In the genomic region with DNA sequence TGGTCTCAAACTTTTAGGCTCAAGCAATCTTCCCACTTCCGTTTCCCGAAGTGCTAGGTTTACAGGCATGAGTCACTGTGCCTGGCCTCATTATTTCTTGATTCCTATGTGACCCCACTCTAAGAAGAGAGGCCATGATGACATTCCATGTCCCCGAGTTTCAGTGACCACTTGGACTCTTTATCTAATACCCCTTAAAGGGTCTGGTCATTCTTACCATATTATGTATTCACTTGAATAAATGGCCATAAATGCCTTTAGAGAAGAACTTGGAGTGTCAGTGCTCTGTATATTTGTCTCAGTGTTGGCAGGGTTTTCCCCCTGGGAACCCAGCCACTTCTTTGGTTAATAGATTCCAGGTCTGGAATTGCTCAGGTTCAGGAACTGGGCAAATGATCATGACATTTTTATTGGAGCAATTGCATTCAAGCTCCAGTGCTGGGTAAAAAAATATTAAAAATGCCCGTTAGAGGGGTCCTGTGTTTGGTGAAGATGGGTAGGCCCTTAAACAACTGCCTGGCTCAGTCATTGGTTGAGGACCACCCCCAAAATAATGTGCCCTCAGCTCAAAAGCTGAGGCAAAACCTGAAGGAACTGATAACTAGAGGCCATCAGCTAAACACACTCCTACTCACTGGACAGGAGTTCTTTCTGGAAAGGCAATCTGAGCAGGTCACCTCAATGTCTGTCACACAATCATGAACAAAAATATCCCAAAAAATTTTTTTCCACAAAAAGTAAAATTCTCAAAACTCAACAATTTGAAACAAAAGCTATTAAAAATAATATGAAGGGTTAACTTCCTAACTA, we compare ENCODE assay signal across 14 cellular contexts.
DNase-seq lines count a peak whose midpoint lies in the region; ATAC-seq and TF ChIP-seq lines count a peak whose summit lies in the region.
"Had no signal": no experiment of that assay in that cellular context is flagged by ENCODE, and none has a peak within 500 bp of the region (broad histone marks: within the 10 kb centered on the region; RNA-seq: fewer than 3 reads in every experiment).

No MANE protein-coding gene starts in this region.

- H3K9me2 ChIP-seq in hepatocyte (replicated peaks; ENCODE audit: insufficient read depth), result no peaks in the 10 kb centered on the region

- no peaks in the 10 kb centered on the region for H3K36me3 ChIP-seq in right atrium auricular region
- no peaks in the 10 kb centered on the region for H3K36me3 ChIP-seq in ascending aorta
- no peaks in the 10 kb centered on the region for H3K36me3 ChIP-seq in hepatocyte (replicated peaks; ENCODE audit: insufficient read depth, low read depth)
- H3K36me3 ChIP-seq in uterus, result no peaks in the 10 kb centered on the region
- no peaks in the 10 kb centered on the region for H3K36me3 ChIP-seq in suprapubic skin
- H3K36me3 ChIP-seq: adrenal gland had no signal

- intact Hi-C loops in Right ventricle myocardium inferior (cut with DNase I) (no loop called here), ascending aorta (cut with DNase I) (no loop called here), uterus (cut with DNase I; ENCODE audit: low total_unique reads) (no loop called here)
- intact Hi-C loops in activated CD4-positive, alpha-beta memory T cell treated with anti-CD3 and anti-CD28 coated beads for 36 hours (cut with micrococcal nuclease), result no loop called here

- H3K9me3 ChIP-seq in right atrium auricular region (no peaks in the 10 kb centered on the region), ascending aorta (no peaks in the 10 kb centered on the region), hepatocyte (ENCODE audit: low read depth) (peaks cover 3% of the 10 kb centered on the region), uterus (no peaks in the 10 kb centered on the region), suprapubic skin (no peaks in the 10 kb centered on the region)
- H3K9me3 ChIP-seq: adrenal gland had no signal

- H3K27me3 Mint-ChIP-seq in activated CD4-positive, alpha-beta memory T cell treated with anti-CD3 and anti-CD28 coated beads for 36 hours, result no peaks in the 10 kb centered on the region

- no peaks in the 10 kb centered on the region for H3K79me2 ChIP-seq in hepatocyte

- H3K4me3 Mint-ChIP-seq in activated CD4-positive, alpha-beta memory T cell treated with anti-CD3 and anti-CD28 coated beads for 36 hours, result no peak overlapping the region

- H3K27ac Mint-ChIP-seq in activated CD4-positive, alpha-beta memory T cell treated with anti-CD3 and anti-CD28 coated beads for 36 hours, result no peak overlapping the region

- H3K4me1 Mint-ChIP-seq in activated CD4-positive, alpha-beta memory T cell treated with anti-CD3 and anti-CD28 coated beads for 36 hours (ENCODE audit: low read depth), result no peaks in the 10 kb centered on the region

- POLR2A ChIA-PET in activated CD4-positive, alpha-beta memory T cell treated with anti-CD3 and anti-CD28 coated beads for 36 hours (lab: Charles Lee), result no interaction called here

- no peak overlapping the region for H2AFZ ChIP-seq in hepatocyte

- TF ChIP-seq POLR2A in uterus (IDR thresholded peaks at IDR 0.05) (no peak), suprapubic skin (IDR thresholded peaks at IDR 0.05) (no peak)

- no peaks in the 10 kb centered on the region for H3K36me3 Mint-ChIP-seq in activated CD4-positive, alpha-beta memory T cell treated with anti-CD3 and anti-CD28 coated beads for 36 hours

- no peak for TF ChIP-seq EP300 in suprapubic skin (IDR thresholded peaks at IDR 0.05)

- H3K9me3 Mint-ChIP-seq in activated CD4-positive, alpha-beta memory T cell treated with anti-CD3 and anti-CD28 coated beads for 36 hours, result peaks cover 2% of the 10 kb centered on the region

- peak; percentile 61 for DNase-seq in Right ventricle myocardium inferior (ENCODE audit: missing footprints)
- DNase-seq in right atrium auricular region (ENCODE audit: low spot score), result no peak
- no peak for DNase-seq in ascending aorta (ENCODE audit: low spot score in 2 of 2)
- peak; percentile 44 for DNase-seq in hepatocyte (ENCODE audit: low spot score)
- peak; percentile 68 to 80 for DNase-seq in uterus
- DNase-seq in foreskin melanocyte, result no peak
- DNase-seq in suprapubic skin (ENCODE audit: low spot score in 2 of 2), result no peak
- DNase-seq in activated CD4-positive, alpha-beta memory T cell treated with anti-CD3 and anti-CD28 coated beads for 36 hours, result no peak
- DNase-seq: 8988T; activated CD8-positive, alpha-beta memory T cell treated with anti-CD3 and anti-CD28 coated beads, Interleukin-2, amount 50 U/mL, for 48 hours; NCI-H187 treated with DMSO at 0.1 percent for 48 hours; stimulated activated naive CD4-positive, alpha-beta T cell; T-helper 9 cell had no signal

- H3K27me3 ChIP-seq in right atrium auricular region, result no peaks in the 10 kb centered on the region
- no peaks in the 10 kb centered on the region for H3K27me3 ChIP-seq in ascending aorta
- no peaks in the 10 kb centered on the region for H3K27me3 ChIP-seq in hepatocyte
- no peaks in the 10 kb centered on the region for H3K27me3 ChIP-seq in uterus
- no peaks in the 10 kb centered on the region for H3K27me3 ChIP-seq in suprapubic skin
- H3K27me3 ChIP-seq: adrenal gland had no signal

- no peak overlapping the region for H3K4me2 ChIP-seq in hepatocyte

- ATAC-seq in Right ventricle myocardium inferior, result peak; percentile 73

- WGBS in hepatocyte (ENCODE audit: low lambda C conversion rate, missing lambda C conversion rate), result 32% methylated on average over 4 of the region's 4 CpGs
- 32% methylated on average over 4 of the region's 4 CpGs for WGBS in suprapubic skin

- TF ChIP-seq CTCF in right atrium auricular region (IDR thresholded peaks at IDR 0.05), result no peak
- TF ChIP-seq CTCF in ascending aorta (IDR thresholded peaks at IDR 0.05), result no peak
- no peak for TF ChIP-seq CTCF in hepatocyte (IDR thresholded peaks at IDR 0.05; ENCODE audit: poor library complexity)
- no peak for TF ChIP-seq CTCF in uterus (IDR thresholded peaks at IDR 0.05)
- TF ChIP-seq CTCF in suprapubic skin (IDR thresholded peaks at IDR 0.05), result no peak

- H3K4me1 ChIP-seq in right atrium auricular region, result no peaks in the 10 kb centered on the region
- peaks cover 0 to 5% of the 10 kb centered on the region in 2 donors for H3K4me1 ChIP-seq in ascending aorta
- H3K4me1 ChIP-seq in hepatocyte (ENCODE audit: insufficient read depth), result peaks cover 9% of the 10 kb centered on the region
- no peaks in the 10 kb centered on the region for H3K4me1 ChIP-seq in uterus
- peaks cover 5% of the 10 kb centered on the region for H3K4me1 ChIP-seq in suprapubic skin
- H3K4me1 ChIP-seq: adrenal gland had no signal

- H3K27ac ChIP-seq in right atrium auricular region (peak overlapping the region in 1 of 2 donors; percentile 3), ascending aorta (peak overlapping the region; percentile 24 to 52), hepatocyte (no peak overlapping the region), uterus (peak overlapping the region; percentile 40 to 58), suprapubic skin (no peak overlapping the region)
- H3K27ac ChIP-seq: adrenal gland had no signal

- no peaks in the 10 kb centered on the region for H4K20me1 ChIP-seq in hepatocyte (ENCODE audit: insufficient read depth, poor library complexity, severe bottlenecking)

- CTCF ChIA-PET in activated CD4-positive, alpha-beta memory T cell treated with anti-CD3 and anti-CD28 coated beads for 36 hours (lab: Charles Lee), result no interaction called here

- no peak overlapping the region for H3K4me3 ChIP-seq in right atrium auricular region
- no peak overlapping the region for H3K4me3 ChIP-seq in ascending aorta
- H3K4me3 ChIP-seq in hepatocyte, result no peak overlapping the region
- no peak overlapping the region for H3K4me3 ChIP-seq in uterus
- H3K4me3 ChIP-seq in suprapubic skin, result no peak overlapping the region
- H3K4me3 ChIP-seq: adrenal gland had no signal

Comparison
In these comparisons a context has a peak if more than half of its experiments do, and no peak if none do; other contexts are left out.
1. DNase-seq: peak in Right ventricle myocardium inferior (single experiment), hepatocyte (single experiment) and uterus (2 of 2); none in right atrium auricular region (single experiment), ascending aorta (0 of 2), foreskin melanocyte (single experiment), suprapubic skin (0 of 2) and activated CD4-positive, alpha-beta memory T cell treated with anti-CD3 and anti-CD28 coated beads for 36 hours (single experiment).
2. H3K27ac ChIP-seq: peak in ascending aorta (2 of 2) and uterus (2 of 2); none in hepatocyte (single experiment) and suprapubic skin (single experiment).